Comparison of ENCODE assay signal across 12 cellular contexts in genomic region chr6:39357998-39358686, GRCh38. TPM values are rescaled to one million over a fixed set of nuclear protein-coding genes. Genes with fewer than 3 reads are reported as not detected.
A peak's percentile ranks its signal among the peaks of the same experiment; 100 is the strongest.
DNase-seq lines count a peak whose midpoint lies in the region; ATAC-seq, FAIRE-seq and TF ChIP-seq lines count a peak whose summit lies in the region.
"Had no signal": no experiment of that assay in that cellular context is flagged by ENCODE, and none has a peak within 500 bp of the region (broad histone marks: within the 10 kb centered on the region; RNA-seq: fewer than 3 reads in every experiment).

No MANE protein-coding gene starts in this region.

- DNase-seq in ELR (ENCODE audit: low read depth) (peak; percentile 60), NCI-H2171 (lab: John Stamatoyannopoulos, UW) (peak; percentile 57), bronchial epithelial cell (ENCODE audit: low read depth) (peak; percentile 67), myocyte (ENCODE audit: low read depth) (peak; percentile 55)
- DNase-seq in activated CD8-positive, alpha-beta memory T cell treated with anti-CD3 and anti-CD28 coated beads for 24 hours: no peak
- DNase-seq: activated CD4-positive, alpha-beta memory T cell treated with anti-CD3 and anti-CD28 coated beads, Interleukin-2, amount 10 ng/mL, durations not matched to agents 7 days and 5 days; effector memory CD8-positive, alpha-beta T cell; NCI-H187 treated with DMSO at 0.1 percent for 48 hours had no signal

- no peak for FAIRE-seq in bronchial epithelial cell (lab: Jason Lieb, UNC)

- no peak overlapping the region for H3K4me3 ChIP-seq in bronchial epithelial cell (ENCODE audit: low read depth, low read length)

- H3K36me3 ChIP-seq in bronchial epithelial cell (ENCODE audit: control insufficient read depth, insufficient read depth, low read length): no peaks in the 10 kb centered on the region

- peaks cover 2% of the 10 kb centered on the region for H3K27me3 ChIP-seq in bronchial epithelial cell (ENCODE audit: control insufficient read depth, insufficient read depth, low read length)

- ATAC-seq in HG03439 (IDR thresholded peaks at IDR 0.05; ENCODE audit: unreplicated experiment) (no peak), esophagus mucosa (no peak), GM19351 (IDR thresholded peaks at IDR 0.05; ENCODE audit: unreplicated experiment) (no peak)
- ATAC-seq: effector memory CD8-positive, alpha-beta T cell had no signal

- TF ChIP-seq CTCF in bronchial epithelial cell (IDR thresholded peaks at IDR 0.05; ENCODE audit: insufficient read depth, low read length, severe bottlenecking): no peak

RNA-seq across cellular contexts. Expression of gene KCNK16, which starts 35.6 kb away (rescaled TPM):
- total RNA-seq in bronchial epithelial cell: not detected in 2 replicates
- total RNA-seq in myocyte: not detected in 2 replicates
- polyA plus RNA-seq in myocyte (2012): not detected
- total RNA-seq in esophagus mucosa: not detected
- total RNA-seq: activated CD4-positive, alpha-beta memory T cell treated with anti-CD3 and anti-CD28 coated beads, Interleukin-2, amount 10 ng/mL, durations not matched to agents 7 days and 5 days; natural killer cell treated with Interleukin-12 subunit alpha and Interleukin-12 subunit beta and Interleukin-15 and Interleukin-18, amount 100 ng/mL, for 72 hours had no signal

RNA-seq across cellular contexts. Expression of gene KCNK17, which starts 43.9 kb away (rescaled TPM):
- total RNA-seq in bronchial epithelial cell (not detected in 2 replicates), myocyte (not detected in 2 replicates), esophagus mucosa (0.12 TPM)
- polyA plus RNA-seq in myocyte (2012): not detected
- total RNA-seq: activated CD4-positive, alpha-beta memory T cell treated with anti-CD3 and anti-CD28 coated beads, Interleukin-2, amount 10 ng/mL, durations not matched to agents 7 days and 5 days; natural killer cell treated with Interleukin-12 subunit alpha and Interleukin-12 subunit beta and Interleukin-15 and Interleukin-18, amount 100 ng/mL, for 72 hours had no signal
